28 cellular contexts compared by ENCODE assay signal in the genomic region with DNA sequence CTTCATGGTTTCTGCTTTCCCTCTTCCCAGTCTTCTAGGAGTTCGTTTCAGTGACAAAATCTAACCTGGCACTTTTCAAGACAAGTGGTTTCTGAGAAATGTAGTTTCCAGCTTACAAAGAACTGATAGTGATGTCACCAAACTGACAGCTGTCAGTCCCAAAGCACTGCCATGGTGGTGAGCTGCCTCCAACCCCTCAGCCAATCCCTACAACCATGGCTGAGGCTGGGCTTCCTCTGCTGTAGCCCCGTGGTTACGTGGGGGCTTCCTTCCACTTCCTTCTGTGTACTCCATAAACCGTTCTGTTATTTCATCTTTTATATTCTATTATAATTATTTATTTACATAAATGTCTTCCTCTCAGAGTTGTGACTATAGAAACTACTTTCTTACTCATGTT.
"Had no signal": no experiment of that assay in that cellular context is flagged by ENCODE, and none has a peak within 500 bp of the region (broad histone marks: within the 10 kb centered on the region; RNA-seq: fewer than 3 reads in every experiment).

No MANE protein-coding gene starts in this region.

- DNase-seq: natural killer cell; occipital lobe; ovary; posterior cingulate gyrus; psoas muscle; right cardiac atrium; right lobe of liver; sigmoid colon; small intestine; stimulated activated CD4-positive, alpha-beta T cell treated with anti-CD3 and anti-CD28 coated beads, Interleukin-15, amount 100 ng/mL, for 24 hours; stimulated activated CD4-positive, alpha-beta T cell treated with anti-CD3 and anti-CD28 coated beads, Interleukin-2, amount 100 ng/mL, for 24 hours; stimulated activated CD4-positive, alpha-beta T cell treated with anti-CD3 and anti-CD28 coated beads, Interleukin-2, amount 100 ng/mL, for 48 hours; stimulated activated CD4-positive, alpha-beta T cell treated with anti-CD3 and anti-CD28 coated beads, Interleukin-4, amount 100 ng/mL, for 24 hours; stimulated activated naive B cell treated with anti-CD40 and anti-IgM and Interleukin-4, amounts not matched to agents 10 μg/mL and 1 μg/mL and 100 μg/mL, for 72 hours; stimulated activated naive CD8-positive, alpha-beta T cell treated with anti-CD3 and anti-CD28 coated beads, Interleukin-15, amount 100 ng/mL, for 72 hours; stimulated activated naive CD8-positive, alpha-beta T cell treated with anti-CD3 and anti-CD28 coated beads, Interleukin-15, Interleukin-2, amounts not matched to agents 100 U/mL and 50 U/mL, for 24 hours; substantia nigra; testis; trophoblast cell; upper lobe of left lung had no signal

- H3K79me2 ChIP-seq: parathyroid adenoma had no signal

- H3K27ac ChIP-seq: neural progenitor cell, ovary, parathyroid adenoma, psoas muscle, right lobe of liver, sigmoid colon, suprapubic skin, testis, tibial nerve, upper lobe of left lung, vagina had no signal

- H3K4me3 Mint-ChIP-seq: natural killer cell; nephron; neural progenitor cell; stimulated activated effector memory CD8-positive, alpha-beta T cell treated with anti-CD3 and anti-CD28 coated beads, Interleukin-12 subunit alpha, Interleukin-12 subunit beta, amount 100 ng/mL, for 72 hours; stimulated activated naive B cell treated with anti-CD40 and anti-IgM and Interleukin-4, amounts not matched to agents 10 μg/mL and 1 μg/mL and 100 μg/mL, for 72 hours; stimulated activated naive CD8-positive, alpha-beta T cell treated with anti-CD3 and anti-CD28 coated beads, Interleukin-15, amount 100 ng/mL, for 72 hours had no signal

- H3K4me1 Mint-ChIP-seq: natural killer cell; nephron; neural progenitor cell; stimulated activated effector memory CD8-positive, alpha-beta T cell treated with anti-CD3 and anti-CD28 coated beads, Interleukin-12 subunit alpha, Interleukin-12 subunit beta, amount 100 ng/mL, for 72 hours; stimulated activated naive B cell treated with anti-CD40 and anti-IgM and Interleukin-4, amounts not matched to agents 10 μg/mL and 1 μg/mL and 100 μg/mL, for 72 hours had no signal

- H3K27me3 ChIP-seq: neural progenitor cell, ovary, right lobe of liver, sigmoid colon, suprapubic skin, testis, tibial nerve, upper lobe of left lung, vagina had no signal

- ATAC-seq: natural killer cell; psoas muscle; right cardiac atrium; right lobe of liver; stimulated activated effector memory CD8-positive, alpha-beta T cell treated with anti-CD3 and anti-CD28 coated beads, Interleukin-12 subunit alpha, Interleukin-12 subunit beta, amount 100 ng/mL, for 72 hours; stimulated activated naive B cell treated with anti-CD40 and anti-IgM and Interleukin-4, amounts not matched to agents 10 μg/mL and 1 μg/mL and 100 μg/mL, for 72 hours; stimulated activated naive CD8-positive, alpha-beta T cell treated with anti-CD3 and anti-CD28 coated beads, Interleukin-15, amount 100 ng/mL, for 72 hours; stimulated activated naive CD8-positive, alpha-beta T cell treated with anti-CD3 and anti-CD28 coated beads, Interleukin-15, Interleukin-2, amounts not matched to agents 100 U/mL and 50 U/mL, for 24 hours had no signal

- H3K4me2 ChIP-seq: neural progenitor cell had no signal

- H3K9ac ChIP-seq: neural progenitor cell, parathyroid adenoma had no signal

- H3K27me3 Mint-ChIP-seq: progenitor cell of endocrine pancreas; stimulated activated naive B cell treated with anti-CD40 and anti-IgM and Interleukin-4, amounts not matched to agents 10 μg/mL and 1 μg/mL and 100 μg/mL, for 72 hours; stimulated activated naive CD8-positive, alpha-beta T cell treated with anti-CD3 and anti-CD28 coated beads, Interleukin-15, amount 100 ng/mL, for 72 hours had no signal

- H3K4me1 ChIP-seq: parathyroid adenoma, psoas muscle, right lobe of liver, sigmoid colon, suprapubic skin, testis, tibial nerve, upper lobe of left lung, vagina had no signal

- H3K36me3 ChIP-seq: neural progenitor cell, ovary, right lobe of liver, sigmoid colon, suprapubic skin, tibial nerve, upper lobe of left lung, vagina had no signal

- H3K9me3 Mint-ChIP-seq: neural progenitor cell; stimulated activated effector memory CD8-positive, alpha-beta T cell treated with anti-CD3 and anti-CD28 coated beads, Interleukin-12 subunit alpha, Interleukin-12 subunit beta, amount 100 ng/mL, for 72 hours; stimulated activated naive CD8-positive, alpha-beta T cell treated with anti-CD3 and anti-CD28 coated beads, Interleukin-15, amount 100 ng/mL, for 72 hours had no signal

- H3K27ac Mint-ChIP-seq: natural killer cell; nephron; neural progenitor cell; progenitor cell of endocrine pancreas; stimulated activated effector memory CD8-positive, alpha-beta T cell treated with anti-CD3 and anti-CD28 coated beads, Interleukin-12 subunit alpha, Interleukin-12 subunit beta, amount 100 ng/mL, for 72 hours; stimulated activated naive B cell treated with anti-CD40 and anti-IgM and Interleukin-4, amounts not matched to agents 10 μg/mL and 1 μg/mL and 100 μg/mL, for 72 hours; stimulated activated naive CD8-positive, alpha-beta T cell treated with anti-CD3 and anti-CD28 coated beads, Interleukin-15, amount 100 ng/mL, for 72 hours had no signal

- H3K4me3 ChIP-seq: neural progenitor cell, ovary, psoas muscle, right lobe of liver, sigmoid colon, suprapubic skin, testis, tibial nerve, upper lobe of left lung, vagina had no signal

- H3K36me3 Mint-ChIP-seq: natural killer cell; neural progenitor cell; stimulated activated effector memory CD8-positive, alpha-beta T cell treated with anti-CD3 and anti-CD28 coated beads, Interleukin-12 subunit alpha, Interleukin-12 subunit beta, amount 100 ng/mL, for 72 hours; stimulated activated naive B cell treated with anti-CD40 and anti-IgM and Interleukin-4, amounts not matched to agents 10 μg/mL and 1 μg/mL and 100 μg/mL, for 72 hours had no signal

- H2AFZ ChIP-seq: neural progenitor cell, parathyroid adenoma had no signal

- H3K9me3 ChIP-seq: psoas muscle, right lobe of liver, sigmoid colon, suprapubic skin, testis, upper lobe of left lung, vagina had no signal
